ENCODE assay signal across 1 cellular context in the genomic region with DNA sequence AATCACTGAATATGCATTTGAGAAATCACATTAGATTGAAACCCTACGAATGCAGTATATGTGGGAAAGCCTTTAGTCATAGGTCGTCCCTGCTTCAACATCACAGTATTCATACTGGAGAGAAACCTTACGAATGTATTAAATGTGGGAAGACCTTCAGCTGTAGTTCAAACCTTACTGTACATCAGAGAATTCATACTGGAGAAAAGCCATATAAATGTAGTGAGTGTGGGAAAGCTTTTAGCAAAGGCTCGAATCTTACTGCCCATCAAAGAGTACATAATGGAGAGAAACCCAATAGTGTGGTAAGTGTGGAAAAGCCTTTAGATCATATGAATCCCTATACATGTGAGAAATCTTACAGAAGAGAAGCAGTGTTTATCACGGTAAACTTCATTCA. TPM values are rescaled to one million over a fixed set of nuclear protein-coding genes. Genes with fewer than 3 reads are reported as not detected.
"Had no signal": no experiment of that assay in that cellular context is flagged by ENCODE, and none has a peak within 500 bp of the region (broad histone marks: within the 10 kb centered on the region; RNA-seq: fewer than 3 reads in every experiment).

No MANE protein-coding gene starts in this region.

RNA-seq across cellular contexts. Expression of a gene that starts 8.3 kb away (rescaled TPM):
- polyA plus RNA-seq: aorta had no signal
